ENCODE assay signal across 8 cellular contexts in genomic region chr14:35046751-35047536, GRCh38. TPM values are rescaled to one million over a fixed set of nuclear protein-coding genes. Genes with fewer than 3 reads are reported as not detected.
A peak's percentile ranks its signal among the peaks of the same experiment; 100 is the strongest.
DNase-seq lines count a peak whose midpoint lies in the region; ATAC-seq and TF ChIP-seq lines count a peak whose summit lies in the region.

No MANE protein-coding gene starts in this region.

- no peak for TF ChIP-seq EP300 in suprapubic skin (IDR thresholded peaks at IDR 0.05)

- DNase-seq in Daoy (ENCODE audit: low read depth) (peak; percentile 30), Peyer's patch (peak in 2 of 3 donors; percentile 67 to 85), suprapubic skin (ENCODE audit: low spot score in 2 of 2) (peak; percentile 82 to 84), amniotic stem cell (lab: John Stamatoyannopoulos, UW) (no peak)
- peak; percentile 1 for DNase-seq in central memory CD4-positive, alpha-beta T cell

- ATAC-seq in GM19438 (IDR thresholded peaks at IDR 0.05; ENCODE audit: low read depth, unreplicated experiment) = peak; percentile 26
- peak; percentile 30 for ATAC-seq in HG03460 (IDR thresholded peaks at IDR 0.05; ENCODE audit: unreplicated experiment)

- H3K4me3 ChIP-seq in Peyer's patch (peak overlapping the region; percentile 72 to 94 (median 85)), liver (ENCODE audit: low read depth in 1 of 3, low read length in 3 of 3) (peak overlapping the region; percentile 61 to 92 (median 80)), suprapubic skin (peak overlapping the region; percentile 81)

- TF ChIP-seq POLR2A in Peyer's patch (IDR thresholded peaks at IDR 0.05) = no peak
- no peak for TF ChIP-seq POLR2A in suprapubic skin (IDR thresholded peaks at IDR 0.05)

- TF ChIP-seq CTCF in Peyer's patch (IDR thresholded peaks at IDR 0.05) = peak in 3 of 6 experiments; percentile 37 to 50 (median 46)
- TF ChIP-seq CTCF in liver (IDR thresholded peaks at IDR 0.05; ENCODE audit: low read depth, low read length, missing input control) = no peak
- TF ChIP-seq CTCF in suprapubic skin (IDR thresholded peaks at IDR 0.05) = no peak

- peaks cover 0 to 9% (median 0%) of the 10 kb centered on the region in 3 donors for H3K36me3 ChIP-seq in Peyer's patch
- peaks cover 0 to 6% (median 0%) of the 10 kb centered on the region in 4 donors for H3K36me3 ChIP-seq in liver (ENCODE audit: control insufficient read depth in 4 of 4, insufficient read depth in 3 of 4, low read depth in 1 of 4, low read length in 3 of 4)
- H3K36me3 ChIP-seq in suprapubic skin = no peaks in the 10 kb centered on the region

- H3K4me1 ChIP-seq in Peyer's patch (peaks cover 0 to 11% (median 6%) of the 10 kb centered on the region in 4 donors), liver (ENCODE audit: control insufficient read depth in 4 of 4, insufficient read depth in 4 of 4, low read length in 3 of 4) (peaks cover 2 to 22% (median 7%) of the 10 kb centered on the region in 4 donors), suprapubic skin (peaks cover 27% of the 10 kb centered on the region)

- H3K9me3 ChIP-seq in Peyer's patch = no peaks in the 10 kb centered on the region
- no peaks in the 10 kb centered on the region for H3K9me3 ChIP-seq in liver (ENCODE audit: control insufficient read depth in 4 of 4, low read length in 3 of 4)
- H3K9me3 ChIP-seq in suprapubic skin = no peaks in the 10 kb centered on the region

- H3K27me3 ChIP-seq in Peyer's patch (no peaks in the 10 kb centered on the region), liver (ENCODE audit: control insufficient read depth in 4 of 4, insufficient read depth in 4 of 4, low read length in 3 of 4) (no peaks in the 10 kb centered on the region), suprapubic skin (no peaks in the 10 kb centered on the region)

- 23% methylated on average over 23 of the region's 23 CpGs for WGBS in liver
- 25% methylated on average over 20 of the region's 23 CpGs for WGBS in suprapubic skin

- peak overlapping the region; percentile 48 to 85 for H3K9ac ChIP-seq in liver (ENCODE audit: low read depth in 1 of 2, low read length in 2 of 2)

- no peak for TF ChIP-seq RAD21 in liver (IDR thresholded peaks at IDR 0.05)

- H3K27ac ChIP-seq in Peyer's patch = peak overlapping the region; percentile 92 to 100 (median 98)
- H3K27ac ChIP-seq in liver (ENCODE audit: low read depth in 1 of 2, low read length in 2 of 2) = peak overlapping the region; percentile 90 to 96
- peak overlapping the region; percentile 97 for H3K27ac ChIP-seq in suprapubic skin

TF ChIP-seq in liver, 16 proteins besides CTCF, POLR2A, EP300 and RAD21:
- TF ChIP-seq REST (IDR thresholded peaks at IDR 0.05) = peak; percentile 86
- TF ChIP-seq SP1 (IDR thresholded peaks at IDR 0.05) = no peak

RNA-seq across cellular contexts. Expression of gene FAM177A1, which starts 0.9 kb away (rescaled TPM):
- total RNA-seq in Daoy (2014; rRNA removed; shearing (Covaris generic)) = 46.7 and 53.9 TPM in 2 replicates
- total RNA-seq in Peyer's patch (10 to 100 TPM; 31.4 to 60.8 (median 52.1) TPM), liver (10 to 100 TPM; 12.8 to 38.2 TPM), suprapubic skin (10 to 100 TPM; 31.3 to 46.2 (median 44.2) TPM)
- 10 to 100 TPM; 40.7 to 69.5 TPM for polyA plus RNA-seq in liver
